Comparison of ENCODE assay signal across 8 cellular contexts in genomic region chr10:103053659-103054581, GRCh38.
DNase-seq lines count a peak whose midpoint lies in the region; ATAC-seq lines count a peak whose summit lies in the region.

No MANE protein-coding gene starts in this region.

- ATAC-seq in HG03108 (IDR thresholded peaks at IDR 0.05; ENCODE audit: unreplicated experiment): peak; percentile 85
- ATAC-seq in left ventricle myocardium superior: peak; percentile 91

- in situ Hi-C loops in SK-MEL-5 (cut with HindIII; ENCODE audit: low pct_unique_long_range_greater_than_20kb, low sequenced_read_pairs): no loop called here

- peak; percentile 18 for DNase-seq in activated CD4-positive, CD25-positive, alpha-beta regulatory T cell treated with anti-CD3 and anti-CD28 coated beads, Interleukin-2, amount 50 U/mL, for 16 hours (ENCODE audit: low read depth, low spot score)
- no peak for DNase-seq in activated CD4-positive, CD25-positive, alpha-beta regulatory T cell (lab: John Stamatoyannopoulos, UW)
- DNase-seq in SK-MEL-5 (ENCODE audit: low read depth, low spot score) (peak; percentile 88), amygdala (lab: John Stamatoyannopoulos, UW) (peak in 38 of 56 donors; percentile 6 to 61 (median 30)), left ventricle myocardium superior (peak; percentile 69), putamen (ENCODE audit: low spot score) (peak; percentile 42), NCI-H1105 (lab: John Stamatoyannopoulos, UW) (no peak)

- intact Hi-C loops in left ventricle myocardium superior (cut with micrococcal nuclease): no loop called here

Comparison
In these comparisons a context has a peak if more than half of its experiments do, and no peak if none do; other contexts are left out.
1. DNase-seq: peak in activated CD4-positive, CD25-positive, alpha-beta regulatory T cell treated with anti-CD3 and anti-CD28 coated beads, Interleukin-2, amount 50 U/mL, for 16 hours (single experiment), SK-MEL-5 (single experiment), amygdala (38 of 56), left ventricle myocardium superior (single experiment) and putamen (single experiment); none in activated CD4-positive, CD25-positive, alpha-beta regulatory T cell (0 of 4) and NCI-H1105 (single experiment).